Comparison of ENCODE assay signal across 1 cellular context in the genomic region with DNA sequence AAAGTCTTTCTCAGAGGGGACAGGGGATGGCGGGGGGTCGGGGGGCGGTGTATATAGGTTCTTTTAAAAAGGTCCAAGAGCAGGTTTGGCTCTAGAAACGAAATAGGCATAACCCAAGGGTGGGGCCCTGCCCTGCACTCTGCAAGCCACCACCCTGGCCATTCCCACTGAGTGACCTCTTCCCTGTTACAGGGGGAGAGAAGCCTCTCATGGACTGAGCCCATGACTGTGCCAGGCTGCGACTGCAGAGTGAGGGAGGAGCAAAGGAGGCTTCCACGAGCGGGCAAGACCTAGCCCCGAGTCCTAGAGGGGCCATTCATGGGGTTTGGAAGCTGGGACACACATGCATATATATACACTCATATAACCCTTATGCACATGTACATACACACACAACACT.
TF ChIP-seq lines count a peak whose summit lies in the region.

No MANE protein-coding gene starts in this region.

TF ChIP-seq in IMR-90, 13 proteins besides CTCF, POLR2A, EP300 and RAD21:
- TF ChIP-seq, protein P1, sequence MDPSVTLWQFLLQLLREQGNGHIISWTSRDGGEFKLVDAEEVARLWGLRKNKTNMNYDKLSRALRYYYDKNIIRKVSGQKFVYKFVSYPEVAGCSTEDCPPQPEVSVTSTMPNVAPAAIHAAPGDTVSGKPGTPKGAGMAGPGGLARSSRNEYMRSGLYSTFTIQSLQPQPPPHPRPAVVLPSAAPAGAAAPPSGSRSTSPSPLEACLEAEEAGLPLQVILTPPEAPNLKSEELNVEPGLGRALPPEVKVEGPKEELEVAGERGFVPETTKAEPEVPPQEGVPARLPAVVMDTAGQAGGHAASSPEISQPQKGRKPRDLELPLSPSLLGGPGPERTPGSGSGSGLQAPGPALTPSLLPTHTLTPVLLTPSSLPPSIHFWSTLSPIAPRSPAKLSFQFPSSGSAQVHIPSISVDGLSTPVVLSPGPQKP (IDR thresholded peaks at IDR 0.05; ENCODE audit: borderline replicate concordance, low read depth, low read length) = no peak
- no peak for TF ChIP-seq CEBPB (IDR thresholded peaks at IDR 0.05; ENCODE audit: low read depth, low read length)
- TF ChIP-seq RFX5 (IDR thresholded peaks at IDR 0.05; ENCODE audit: low read depth, low read length) = no peak
- TF ChIP-seq RCOR1 (IDR thresholded peaks at IDR 0.05; ENCODE audit: insufficient replicate concordance, low read length) = no peak
- no peak for TF ChIP-seq FOS (IDR thresholded peaks at IDR 0.05; ENCODE audit: low read depth, low read length)
- TF ChIP-seq CHD1 (IDR thresholded peaks at IDR 0.05; ENCODE audit: low read depth, low read length) = no peak
- TF ChIP-seq MAFK (IDR thresholded peaks at IDR 0.05; ENCODE audit: low read depth, low read length) = no peak
- TF ChIP-seq NFE2L2 (IDR thresholded peaks at IDR 0.05; ENCODE audit: low read depth, low read length) = no peak
- TF ChIP-seq SMC3 (IDR thresholded peaks at IDR 0.05; ENCODE audit: low read depth, low read length) = no peak
- no peak for TF ChIP-seq MXI1 (IDR thresholded peaks at IDR 0.05; ENCODE audit: borderline replicate concordance, low read depth, low read length)
- no peak for TF ChIP-seq BHLHE40 (IDR thresholded peaks at IDR 0.05; ENCODE audit: low read depth, low read length)
- no peak for TF ChIP-seq MAZ (IDR thresholded peaks at IDR 0.05; ENCODE audit: borderline replicate concordance, low read depth, low read length)
- TF ChIP-seq, protein P2, sequence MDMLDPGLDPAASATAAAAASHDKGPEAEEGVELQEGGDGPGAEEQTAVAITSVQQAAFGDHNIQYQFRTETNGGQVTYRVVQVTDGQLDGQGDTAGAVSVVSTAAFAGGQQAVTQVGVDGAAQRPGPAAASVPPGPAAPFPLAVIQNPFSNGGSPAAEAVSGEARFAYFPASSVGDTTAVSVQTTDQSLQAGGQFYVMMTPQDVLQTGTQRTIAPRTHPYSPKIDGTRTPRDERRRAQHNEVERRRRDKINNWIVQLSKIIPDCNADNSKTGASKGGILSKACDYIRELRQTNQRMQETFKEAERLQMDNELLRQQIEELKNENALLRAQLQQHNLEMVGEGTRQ (IDR thresholded peaks at IDR 0.05; ENCODE audit: low read depth, low read length) = no peak
